2 cellular contexts compared by ENCODE assay signal in the genomic region with DNA sequence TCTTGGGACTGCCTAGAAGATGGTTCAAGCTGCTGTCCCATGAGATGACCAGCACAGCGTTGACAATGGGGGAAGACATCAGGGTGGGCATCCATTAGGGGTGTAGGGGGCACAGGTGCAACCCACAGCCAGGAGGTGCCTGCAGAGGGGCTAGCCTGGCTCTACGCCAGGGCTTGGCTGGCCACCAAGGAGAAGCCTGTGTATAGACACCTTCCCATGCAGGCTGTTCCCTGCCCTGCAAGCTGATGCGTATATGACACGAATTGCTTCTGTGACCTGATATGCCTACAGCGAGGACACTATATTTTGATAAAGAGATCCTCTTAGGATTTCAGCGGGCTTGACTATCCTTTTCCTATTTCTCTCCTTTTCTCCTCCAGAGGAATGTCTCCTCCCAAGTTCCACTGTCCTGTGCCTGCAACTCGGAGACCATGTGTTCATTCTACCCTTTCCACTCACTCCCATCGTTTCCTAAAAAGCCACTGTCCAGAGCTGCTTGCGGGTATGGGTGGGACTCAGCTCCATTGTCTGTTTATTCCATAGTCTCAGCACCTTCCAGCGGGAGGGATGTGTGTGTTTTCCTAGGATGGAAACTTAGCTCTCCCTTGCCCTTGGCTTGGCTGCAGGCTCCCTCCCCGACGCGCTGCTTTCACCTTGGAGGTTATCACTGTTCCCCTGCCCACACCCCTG.
A peak's percentile ranks its signal among the peaks of the same experiment; 100 is the strongest.
TF ChIP-seq lines count a peak whose summit lies in the region.

No MANE protein-coding gene starts in this region.

TF ChIP-seq in HCT116, 20 proteins besides CTCF, POLR2A, EP300 and RAD21:
- TF ChIP-seq FOSL1 (IDR thresholded peaks at IDR 0.05; ENCODE audit: low read depth) = no peak
- 0 out of 2 replicates have a peak, but pooled peaks have one; percentile 14 for TF ChIP-seq POLR2AphosphoS5 (IDR thresholded peaks at IDR 0.05; ENCODE audit: low read depth, low read length)
- TF ChIP-seq SRF (IDR thresholded peaks at IDR 0.05; ENCODE audit: low read depth) = no peak

TF ChIP-seq in SK-N-SH, 30 proteins besides CTCF, POLR2A, EP300 and RAD21:
- TF ChIP-seq TAF1 (IDR thresholded peaks at IDR 0.05; ENCODE audit: borderline replicate concordance, low read depth, low read length) = no peak
- TF ChIP-seq RXRA (IDR thresholded peaks at IDR 0.05; ENCODE audit: borderline replicate concordance, low read depth) = no peak
- no peak for TF ChIP-seq SIN3A (IDR thresholded peaks at IDR 0.05; ENCODE audit: borderline replicate concordance, low read depth, low read length)
- TF ChIP-seq, protein P1, sequence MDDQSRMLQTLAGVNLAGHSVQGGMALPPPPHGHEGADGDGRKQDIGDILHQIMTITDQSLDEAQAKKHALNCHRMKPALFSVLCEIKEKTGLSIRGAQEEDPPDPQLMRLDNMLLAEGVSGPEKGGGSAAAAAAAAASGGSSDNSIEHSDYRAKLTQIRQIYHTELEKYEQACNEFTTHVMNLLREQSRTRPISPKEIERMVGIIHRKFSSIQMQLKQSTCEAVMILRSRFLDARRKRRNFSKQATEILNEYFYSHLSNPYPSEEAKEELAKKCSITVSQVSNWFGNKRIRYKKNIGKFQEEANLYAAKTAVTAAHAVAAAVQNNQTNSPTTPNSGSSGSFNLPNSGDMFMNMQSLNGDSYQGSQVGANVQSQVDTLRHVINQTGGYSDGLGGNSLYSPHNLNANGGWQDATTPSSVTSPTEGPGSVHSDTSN (IDR thresholded peaks at IDR 0.05) = no peak
- TF ChIP-seq, protein P2, sequence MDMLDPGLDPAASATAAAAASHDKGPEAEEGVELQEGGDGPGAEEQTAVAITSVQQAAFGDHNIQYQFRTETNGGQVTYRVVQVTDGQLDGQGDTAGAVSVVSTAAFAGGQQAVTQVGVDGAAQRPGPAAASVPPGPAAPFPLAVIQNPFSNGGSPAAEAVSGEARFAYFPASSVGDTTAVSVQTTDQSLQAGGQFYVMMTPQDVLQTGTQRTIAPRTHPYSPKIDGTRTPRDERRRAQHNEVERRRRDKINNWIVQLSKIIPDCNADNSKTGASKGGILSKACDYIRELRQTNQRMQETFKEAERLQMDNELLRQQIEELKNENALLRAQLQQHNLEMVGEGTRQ (IDR thresholded peaks at IDR 0.05; ENCODE audit: borderline replicate concordance, low read depth, low read length) = no peak
- TF ChIP-seq, protein P3, sequence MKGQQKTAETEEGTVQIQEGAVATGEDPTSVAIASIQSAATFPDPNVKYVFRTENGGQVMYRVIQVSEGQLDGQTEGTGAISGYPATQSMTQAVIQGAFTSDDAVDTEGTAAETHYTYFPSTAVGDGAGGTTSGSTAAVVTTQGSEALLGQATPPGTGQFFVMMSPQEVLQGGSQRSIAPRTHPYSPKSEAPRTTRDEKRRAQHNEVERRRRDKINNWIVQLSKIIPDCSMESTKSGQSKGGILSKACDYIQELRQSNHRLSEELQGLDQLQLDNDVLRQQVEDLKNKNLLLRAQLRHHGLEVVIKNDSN (IDR thresholded peaks at IDR 0.05; ENCODE audit: borderline replicate concordance, low read depth) = no peak
- TF ChIP-seq FOSL2 (IDR thresholded peaks at IDR 0.05; ENCODE audit: borderline replicate concordance, low read depth) = no peak
- no peak for TF ChIP-seq TEAD4 (IDR thresholded peaks at IDR 0.05; ENCODE audit: borderline replicate concordance, insufficient read depth)
- TF ChIP-seq POLR2AphosphoS5 (IDR thresholded peaks at IDR 0.05; ENCODE audit: low read depth, low read length) = no peak
- no peak for TF ChIP-seq GABPA (IDR thresholded peaks at IDR 0.05; ENCODE audit: low read depth)
- no peak for TF ChIP-seq MXI1 (IDR thresholded peaks at IDR 0.05; ENCODE audit: low read depth, low read length)
- TF ChIP-seq FOXJ3 (CRISPR knock-in tag; IDR thresholded peaks at IDR 0.05) = no peak
- TF ChIP-seq, protein P4, sequence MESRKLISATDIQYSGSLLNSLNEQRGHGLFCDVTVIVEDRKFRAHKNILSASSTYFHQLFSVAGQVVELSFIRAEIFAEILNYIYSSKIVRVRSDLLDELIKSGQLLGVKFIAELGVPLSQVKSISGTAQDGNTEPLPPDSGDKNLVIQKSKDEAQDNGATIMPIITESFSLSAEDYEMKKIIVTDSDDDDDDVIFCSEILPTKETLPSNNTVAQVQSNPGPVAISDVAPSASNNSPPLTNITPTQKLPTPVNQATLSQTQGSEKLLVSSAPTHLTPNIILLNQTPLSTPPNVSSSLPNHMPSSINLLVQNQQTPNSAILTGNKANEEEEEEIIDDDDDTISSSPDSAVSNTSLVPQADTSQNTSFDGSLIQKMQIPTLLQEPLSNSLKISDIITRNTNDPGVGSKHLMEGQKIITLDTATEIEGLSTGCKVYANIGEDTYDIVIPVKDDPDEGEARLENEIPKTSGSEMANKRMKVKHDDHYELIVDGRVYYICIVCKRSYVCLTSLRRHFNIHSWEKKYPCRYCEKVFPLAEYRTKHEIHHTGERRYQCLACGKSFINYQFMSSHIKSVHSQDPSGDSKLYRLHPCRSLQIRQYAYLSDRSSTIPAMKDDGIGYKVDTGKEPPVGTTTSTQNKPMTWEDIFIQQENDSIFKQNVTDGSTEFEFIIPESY (IDR thresholded peaks at IDR 0.05; ENCODE audit: borderline replicate concordance, low read depth) = no peak
- no peak for TF ChIP-seq NFIC (IDR thresholded peaks at IDR 0.05; ENCODE audit: borderline replicate concordance)
- no peak for TF ChIP-seq FOXM1 (IDR thresholded peaks at IDR 0.05; ENCODE audit: low read depth)
- no peak for TF ChIP-seq GATA2 (CRISPR knock-in tag; IDR thresholded peaks at IDR 0.05)
- TF ChIP-seq, protein P5, sequence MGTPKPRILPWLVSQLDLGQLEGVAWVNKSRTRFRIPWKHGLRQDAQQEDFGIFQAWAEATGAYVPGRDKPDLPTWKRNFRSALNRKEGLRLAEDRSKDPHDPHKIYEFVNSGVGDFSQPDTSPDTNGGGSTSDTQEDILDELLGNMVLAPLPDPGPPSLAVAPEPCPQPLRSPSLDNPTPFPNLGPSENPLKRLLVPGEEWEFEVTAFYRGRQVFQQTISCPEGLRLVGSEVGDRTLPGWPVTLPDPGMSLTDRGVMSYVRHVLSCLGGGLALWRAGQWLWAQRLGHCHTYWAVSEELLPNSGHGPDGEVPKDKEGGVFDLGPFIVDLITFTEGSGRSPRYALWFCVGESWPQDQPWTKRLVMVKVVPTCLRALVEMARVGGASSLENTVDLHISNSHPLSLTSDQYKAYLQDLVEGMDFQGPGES (IDR thresholded peaks at IDR 0.05; ENCODE audit: low read depth, low read length) = no peak
- no peak for TF ChIP-seq ELF1 (IDR thresholded peaks at IDR 0.05)
